In genomic region chr6:130513770-130514169, GRCh38 we compare ENCODE assay signal across 8 cellular contexts.
DNase-seq lines count a peak whose midpoint lies in the region; ATAC-seq and TF ChIP-seq lines count a peak whose summit lies in the region.

No MANE protein-coding gene starts in this region.

- H3K79me2 ChIP-seq in SU-DHL-6 (ENCODE audit: insufficient read depth, low read length): no peaks in the 10 kb centered on the region

- intact Hi-C loops in CD14-positive monocyte (cut with micrococcal nuclease): no loop called here

- TF ChIP-seq CTCF in SU-DHL-6 (IDR thresholded peaks at IDR 0.05; ENCODE audit: insufficient read depth, low read length, poor library complexity, severe bottlenecking) (no peak), CD14-positive monocyte (IDR thresholded peaks at IDR 0.05) (no peak)

- H3K36me3 ChIP-seq in SU-DHL-6 (ENCODE audit: low read length): no peaks in the 10 kb centered on the region

- peaks cover 43 to 44% of the 10 kb centered on the region in 2 donors for H3K4me1 Mint-ChIP-seq in effector memory CD8-positive, alpha-beta T cell (ENCODE audit: low read depth in 2 of 2)
- peaks cover 34 to 39% of the 10 kb centered on the region in 2 donors for H3K4me1 Mint-ChIP-seq in stimulated activated naive B cell treated with anti-CD40 and anti-IgM and Interleukin-4, amounts not matched to agents 10 μg/mL and 1 μg/mL and 100 μg/mL, for 72 hours
- H3K4me1 Mint-ChIP-seq in CD14-positive monocyte: peaks cover 4% of the 10 kb centered on the region

- H3K9me2 ChIP-seq in SU-DHL-6 (replicated peaks; ENCODE audit: insufficient read depth, low read length): no peaks in the 10 kb centered on the region

- H3K27me3 ChIP-seq in SU-DHL-6 (ENCODE audit: low read length): no peaks in the 10 kb centered on the region

- H2AFZ ChIP-seq in SU-DHL-6 (ENCODE audit: low read depth, low read length, severe bottlenecking): no peak overlapping the region

- H4K20me1 ChIP-seq in SU-DHL-6 (ENCODE audit: low read depth, low read length): no peaks in the 10 kb centered on the region

- H3K36me3 Mint-ChIP-seq in effector memory CD8-positive, alpha-beta T cell (ENCODE audit: insufficient read depth): no peaks in the 10 kb centered on the region
- peaks cover 14 to 20% of the 10 kb centered on the region in 2 donors for H3K36me3 Mint-ChIP-seq in stimulated activated naive B cell treated with anti-CD40 and anti-IgM and Interleukin-4, amounts not matched to agents 10 μg/mL and 1 μg/mL and 100 μg/mL, for 72 hours
- H3K36me3 Mint-ChIP-seq in CD14-positive monocyte: no peaks in the 10 kb centered on the region

- peak; percentile 68 for ATAC-seq in GM18868 (IDR thresholded peaks at IDR 0.05; ENCODE audit: unreplicated experiment)
- peak; percentile 57 for ATAC-seq in HG03045 (IDR thresholded peaks at IDR 0.05; ENCODE audit: unreplicated experiment)
- peak; percentile 92 for ATAC-seq in effector memory CD8-positive, alpha-beta T cell (replicated peaks)
- peak; percentile 97 to 99 for ATAC-seq in stimulated activated naive B cell treated with anti-CD40 and anti-IgM and Interleukin-4, amounts not matched to agents 10 μg/mL and 1 μg/mL and 100 μg/mL, for 72 hours (replicated peaks)

- H3F3A ChIP-seq in SU-DHL-6 (ENCODE audit: insufficient read depth): no peaks in the 10 kb centered on the region

- peak overlapping the region; percentile 50 for H3K4me2 ChIP-seq in SU-DHL-6 (ENCODE audit: low read depth, low read length, poor library complexity, severe bottlenecking)

- peak overlapping the region; percentile 58 to 94 for H3K27ac Mint-ChIP-seq in effector memory CD8-positive, alpha-beta T cell
- H3K27ac Mint-ChIP-seq in stimulated activated naive B cell treated with anti-CD40 and anti-IgM and Interleukin-4, amounts not matched to agents 10 μg/mL and 1 μg/mL and 100 μg/mL, for 72 hours: peak overlapping the region; percentile 48
- H3K27ac Mint-ChIP-seq in CD14-positive monocyte: no peak overlapping the region

- peak overlapping the region; percentile 57 to 61 for H3K4me3 Mint-ChIP-seq in effector memory CD8-positive, alpha-beta T cell
- peak overlapping the region; percentile 18 for H3K4me3 Mint-ChIP-seq in stimulated activated naive B cell treated with anti-CD40 and anti-IgM and Interleukin-4, amounts not matched to agents 10 μg/mL and 1 μg/mL and 100 μg/mL, for 72 hours
- no peak overlapping the region for H3K4me3 Mint-ChIP-seq in CD14-positive monocyte

- no peak overlapping the region for H3K9ac ChIP-seq in SU-DHL-6 (ENCODE audit: low read length)

- peak overlapping the region; percentile 85 for H3K27ac ChIP-seq in SU-DHL-6 (ENCODE audit: low read depth, low read length)

- no peaks in the 10 kb centered on the region for H3K27me3 Mint-ChIP-seq in effector memory CD8-positive, alpha-beta T cell
- H3K27me3 Mint-ChIP-seq in stimulated activated naive B cell treated with anti-CD40 and anti-IgM and Interleukin-4, amounts not matched to agents 10 μg/mL and 1 μg/mL and 100 μg/mL, for 72 hours: no peaks in the 10 kb centered on the region
- H3K27me3 Mint-ChIP-seq in CD14-positive monocyte (ENCODE audit: low read depth in 3 of 3): no peaks in the 10 kb centered on the region

- H3K4me3 ChIP-seq in SU-DHL-6 (ENCODE audit: insufficient read depth, low read length, poor library complexity, severe bottlenecking): no peak overlapping the region

- H3K9me3 Mint-ChIP-seq in effector memory CD8-positive, alpha-beta T cell: peaks cover 0 to 4% of the 10 kb centered on the region in 2 donors
- H3K9me3 Mint-ChIP-seq in stimulated activated naive B cell treated with anti-CD40 and anti-IgM and Interleukin-4, amounts not matched to agents 10 μg/mL and 1 μg/mL and 100 μg/mL, for 72 hours: peaks cover 9 to 15% of the 10 kb centered on the region in 2 donors
- peaks cover 2 to 13% (median 11%) of the 10 kb centered on the region in 7 donors for H3K9me3 Mint-ChIP-seq in CD14-positive monocyte

- DNase-seq in effector memory CD8-positive, alpha-beta T cell: peak; percentile 22 to 41 (median 24)
- DNase-seq in stimulated activated naive B cell treated with anti-CD40 and anti-IgM and Interleukin-4, amounts not matched to agents 10 μg/mL and 1 μg/mL and 100 μg/mL, for 72 hours: peak; percentile 66
- DNase-seq in CD14-positive monocyte (ENCODE audit: low spot score) (no peak), NCI-H524 (lab: John Stamatoyannopoulos, UW) (no peak), amniotic stem cell (lab: John Stamatoyannopoulos, UW) (no peak)

- no peaks in the 10 kb centered on the region for H3K9me3 ChIP-seq in SU-DHL-6 (ENCODE audit: insufficient read depth, low read length)

Comparison
In these comparisons a context has a peak if more than half of its experiments do, and no peak if none do; other contexts are left out.
1. DNase-seq: peak in effector memory CD8-positive, alpha-beta T cell (3 of 3) and stimulated activated naive B cell treated with anti-CD40 and anti-IgM and Interleukin-4, amounts not matched to agents 10 μg/mL and 1 μg/mL and 100 μg/mL, for 72 hours (single experiment); none in CD14-positive monocyte (single experiment), NCI-H524 (0 of 2) and amniotic stem cell (single experiment).
2. H3K27ac Mint-ChIP-seq: peak in effector memory CD8-positive, alpha-beta T cell (2 of 2) and stimulated activated naive B cell treated with anti-CD40 and anti-IgM and Interleukin-4, amounts not matched to agents 10 μg/mL and 1 μg/mL and 100 μg/mL, for 72 hours (single experiment); none in CD14-positive monocyte (0 of 7).
3. H3K4me3 Mint-ChIP-seq: peak in effector memory CD8-positive, alpha-beta T cell (2 of 2) and stimulated activated naive B cell treated with anti-CD40 and anti-IgM and Interleukin-4, amounts not matched to agents 10 μg/mL and 1 μg/mL and 100 μg/mL, for 72 hours (2 of 2); none in CD14-positive monocyte (0 of 2).
4. Peak in every context shown above with its lines, with median percentiles within 50 percentile points of each other: ATAC-seq.